ENCODE assay signal across 1 cellular context in the genomic region with DNA sequence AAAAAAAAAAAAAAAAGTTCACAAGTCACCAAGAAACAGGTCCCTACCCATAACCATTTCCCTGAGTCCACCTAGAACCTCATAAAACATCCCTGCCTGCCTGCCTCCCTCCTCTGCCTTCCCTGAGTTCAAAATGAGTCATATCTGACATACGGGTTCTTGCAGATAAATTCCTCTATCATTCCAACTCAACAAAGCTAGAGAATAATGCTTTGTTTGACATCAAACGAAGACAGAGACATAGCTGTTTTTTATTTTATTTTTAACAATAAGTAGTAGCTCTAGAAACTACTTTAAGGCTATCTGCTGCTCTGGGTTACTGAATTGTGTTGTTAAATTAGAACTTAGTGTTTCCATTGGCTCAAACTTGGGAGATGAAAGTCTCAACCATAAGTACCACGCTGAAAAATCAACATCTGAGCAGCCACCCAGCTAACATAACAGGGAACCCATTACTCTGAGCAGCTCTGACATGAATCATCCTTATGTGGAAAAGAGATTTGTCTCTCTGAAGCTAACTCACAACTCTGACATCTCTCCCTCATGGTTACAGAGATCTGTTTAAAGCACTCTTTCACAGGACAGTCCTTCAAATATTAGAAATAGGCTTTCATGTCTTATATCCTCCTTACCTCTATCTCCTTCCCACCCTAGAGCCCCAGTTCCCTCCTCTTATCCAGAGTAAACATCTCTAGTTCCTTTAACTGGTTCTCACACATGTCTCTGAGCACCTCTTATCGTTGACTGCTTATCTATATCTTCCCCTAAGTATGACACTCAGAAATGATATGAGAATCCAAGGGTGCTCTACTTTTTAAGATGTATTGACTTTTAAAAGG.
TF ChIP-seq lines count a peak whose summit lies in the region.

No MANE protein-coding gene starts in this region.

TF ChIP-seq in K562, 482 proteins besides CTCF, POLR2A, EP300 and RAD21 (continued from another document and continues in another):
- TF ChIP-seq, protein P1, sequence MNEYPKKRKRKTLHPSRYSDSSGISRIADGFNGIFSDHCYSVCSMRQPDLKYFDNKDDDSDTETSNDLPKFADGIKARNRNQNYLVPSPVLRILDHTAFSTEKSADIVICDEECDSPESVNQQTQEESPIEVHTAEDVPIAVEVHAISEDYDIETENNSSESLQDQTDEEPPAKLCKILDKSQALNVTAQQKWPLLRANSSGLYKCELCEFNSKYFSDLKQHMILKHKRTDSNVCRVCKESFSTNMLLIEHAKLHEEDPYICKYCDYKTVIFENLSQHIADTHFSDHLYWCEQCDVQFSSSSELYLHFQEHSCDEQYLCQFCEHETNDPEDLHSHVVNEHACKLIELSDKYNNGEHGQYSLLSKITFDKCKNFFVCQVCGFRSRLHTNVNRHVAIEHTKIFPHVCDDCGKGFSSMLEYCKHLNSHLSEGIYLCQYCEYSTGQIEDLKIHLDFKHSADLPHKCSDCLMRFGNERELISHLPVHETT (CRISPR knock-in tag; conservative IDR thresholded peaks at IDR 0.05 in 1 of 2, IDR thresholded peaks at IDR 0.05 in 1 of 2): no peak
- TF ChIP-seq PYGO2 (tag; IDR thresholded peaks at IDR 0.05): no peak
- TF ChIP-seq, protein P2, sequence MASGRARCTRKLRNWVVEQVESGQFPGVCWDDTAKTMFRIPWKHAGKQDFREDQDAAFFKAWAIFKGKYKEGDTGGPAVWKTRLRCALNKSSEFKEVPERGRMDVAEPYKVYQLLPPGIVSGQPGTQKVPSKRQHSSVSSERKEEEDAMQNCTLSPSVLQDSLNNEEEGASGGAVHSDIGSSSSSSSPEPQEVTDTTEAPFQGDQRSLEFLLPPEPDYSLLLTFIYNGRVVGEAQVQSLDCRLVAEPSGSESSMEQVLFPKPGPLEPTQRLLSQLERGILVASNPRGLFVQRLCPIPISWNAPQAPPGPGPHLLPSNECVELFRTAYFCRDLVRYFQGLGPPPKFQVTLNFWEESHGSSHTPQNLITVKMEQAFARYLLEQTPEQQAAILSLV (tag; IDR thresholded peaks at IDR 0.05): no peak
- TF ChIP-seq ETS2 (tag; IDR thresholded peaks at IDR 0.05; ENCODE audit: borderline replicate concordance, poor library complexity, severe bottlenecking): no peak
- no peak for TF ChIP-seq BCLAF1 (IDR thresholded peaks at IDR 0.05; ENCODE audit: borderline replicate concordance in 1 of 2, control insufficient read depth in 1 of 2, low read depth in 2 of 2, low read length in 1 of 2)
- TF ChIP-seq SRSF7 (optimal IDR thresholded peaks at IDR 0.05; ENCODE audit: low read depth, low read length): no peak
- TF ChIP-seq NBN (IDR thresholded peaks at IDR 0.05; ENCODE audit: low read depth): no peak; the same call in 1 of the 2 replicates
- no peak for TF ChIP-seq RBM22 (IDR thresholded peaks at IDR 0.05; ENCODE audit: low read depth, low read length, poor library complexity, severe bottlenecking)
- no peak for TF ChIP-seq ZNF23 (CRISPR knock-in tag; IDR thresholded peaks at IDR 0.05)
- peak; percentile 53; the same call in 1 of the 2 replicates for TF ChIP-seq OTX1 (CRISPR knock-in tag; IDR thresholded peaks at IDR 0.05)
- TF ChIP-seq GTF2A2 (tag; IDR thresholded peaks at IDR 0.05): no peak
- TF ChIP-seq MAX (CRISPR knock-in tag; IDR thresholded peaks at IDR 0.05): no peak
- no peak for TF ChIP-seq PRMT5 (CRISPR knock-in tag; IDR thresholded peaks at IDR 0.05)
- peak; percentile 93 for TF ChIP-seq TEAD4 (IDR thresholded peaks at IDR 0.05; ENCODE audit: low read length)
- no peak for TF ChIP-seq TEAD4 (CRISPR knock-in tag; IDR thresholded peaks at IDR 0.05; ENCODE audit: borderline replicate concordance)
- no peak for TF ChIP-seq RHOXF2B (CRISPR knock-in tag; conservative IDR thresholded peaks at IDR 0.05)
- no peak for TF ChIP-seq ZNF699 (CRISPR knock-in tag; IDR thresholded peaks at IDR 0.05; ENCODE audit: insufficient replicate concordance)
- no peak for TF ChIP-seq MCM2 (IDR thresholded peaks at IDR 0.05; ENCODE audit: low read depth)
- TF ChIP-seq SP1 (CRISPR knock-in tag; IDR thresholded peaks at IDR 0.05): 0 out of 2 replicates have a peak, but pooled peaks have one; percentile 21
- no peak for TF ChIP-seq RUNX1 (IDR thresholded peaks at IDR 0.05; ENCODE audit: low read depth)
- no peak for TF ChIP-seq ZFP1 (CRISPR knock-in tag; IDR thresholded peaks at IDR 0.05)
- TF ChIP-seq FOXK1 (CRISPR knock-in tag; IDR thresholded peaks at IDR 0.05; ENCODE audit: borderline replicate concordance): no peak
- peak; percentile 29 to 67; a peak in 1 of 4 replicates for TF ChIP-seq TRIM24 (IDR thresholded peaks at IDR 0.05)
- no peak for TF ChIP-seq ZNF311 (CRISPR knock-in tag; IDR thresholded peaks at IDR 0.05)
- peak; percentile 76; the same call in 1 of the 2 replicates for TF ChIP-seq KLF16 (IDR thresholded peaks at IDR 0.05)
- TF ChIP-seq NFXL1 (CRISPR knock-in tag; IDR thresholded peaks at IDR 0.05): no peak
- TF ChIP-seq FOXM1 (IDR thresholded peaks at IDR 0.05; ENCODE audit: low read depth): peak; percentile 81; the same call in 1 of the 2 replicates
- no peak for TF ChIP-seq FOXM1 (CRISPR knock-in tag; IDR thresholded peaks at IDR 0.05; ENCODE audit: low read depth)
- peak; percentile 97 for TF ChIP-seq ARID1B (IDR thresholded peaks at IDR 0.05)
- TF ChIP-seq MLLT1 (IDR thresholded peaks at IDR 0.05): no peak
- no peak for TF ChIP-seq BCL6 (CRISPR knock-in tag; IDR thresholded peaks at IDR 0.05)
- TF ChIP-seq ZNF124 (CRISPR knock-in tag; IDR thresholded peaks at IDR 0.05): no peak
- TF ChIP-seq ZNF174 (CRISPR knock-in tag; IDR thresholded peaks at IDR 0.05): no peak
- no peak for TF ChIP-seq SMAD2 (IDR thresholded peaks at IDR 0.05; ENCODE audit: low read depth, low read length)
- TF ChIP-seq GABPB2 (CRISPR knock-in tag; conservative IDR thresholded peaks at IDR 0.05): no peak
- no peak for TF ChIP-seq ZNF445 (CRISPR knock-in tag; IDR thresholded peaks at IDR 0.05; ENCODE audit: low read depth)
- no peak for TF ChIP-seq POLR2G (IDR thresholded peaks at IDR 0.05; ENCODE audit: low read depth, low read length)
- TF ChIP-seq E2F1 (CRISPR knock-in tag; IDR thresholded peaks at IDR 0.05): no peak
- TF ChIP-seq SRF (CRISPR knock-in tag; IDR thresholded peaks at IDR 0.05): no peak; a peak in 1 of 4 replicates
- TF ChIP-seq POLR2AphosphoS5 (IDR thresholded peaks at IDR 0.05; ENCODE audit: control insufficient read depth, insufficient read depth, low read depth, low read length): peak; percentile 49; the same call in 1 of the 2 replicates
- no peak for TF ChIP-seq RBM34 (IDR thresholded peaks at IDR 0.05; ENCODE audit: borderline replicate concordance, insufficient read depth, low read length)
- 0 out of 2 replicates have a peak, but pooled peaks have one; percentile 72 for TF ChIP-seq GATAD2A (IDR thresholded peaks at IDR 0.05)
- TF ChIP-seq ZNF830 (CRISPR knock-in tag; IDR thresholded peaks at IDR 0.05): no peak
- TF ChIP-seq, protein P3, sequence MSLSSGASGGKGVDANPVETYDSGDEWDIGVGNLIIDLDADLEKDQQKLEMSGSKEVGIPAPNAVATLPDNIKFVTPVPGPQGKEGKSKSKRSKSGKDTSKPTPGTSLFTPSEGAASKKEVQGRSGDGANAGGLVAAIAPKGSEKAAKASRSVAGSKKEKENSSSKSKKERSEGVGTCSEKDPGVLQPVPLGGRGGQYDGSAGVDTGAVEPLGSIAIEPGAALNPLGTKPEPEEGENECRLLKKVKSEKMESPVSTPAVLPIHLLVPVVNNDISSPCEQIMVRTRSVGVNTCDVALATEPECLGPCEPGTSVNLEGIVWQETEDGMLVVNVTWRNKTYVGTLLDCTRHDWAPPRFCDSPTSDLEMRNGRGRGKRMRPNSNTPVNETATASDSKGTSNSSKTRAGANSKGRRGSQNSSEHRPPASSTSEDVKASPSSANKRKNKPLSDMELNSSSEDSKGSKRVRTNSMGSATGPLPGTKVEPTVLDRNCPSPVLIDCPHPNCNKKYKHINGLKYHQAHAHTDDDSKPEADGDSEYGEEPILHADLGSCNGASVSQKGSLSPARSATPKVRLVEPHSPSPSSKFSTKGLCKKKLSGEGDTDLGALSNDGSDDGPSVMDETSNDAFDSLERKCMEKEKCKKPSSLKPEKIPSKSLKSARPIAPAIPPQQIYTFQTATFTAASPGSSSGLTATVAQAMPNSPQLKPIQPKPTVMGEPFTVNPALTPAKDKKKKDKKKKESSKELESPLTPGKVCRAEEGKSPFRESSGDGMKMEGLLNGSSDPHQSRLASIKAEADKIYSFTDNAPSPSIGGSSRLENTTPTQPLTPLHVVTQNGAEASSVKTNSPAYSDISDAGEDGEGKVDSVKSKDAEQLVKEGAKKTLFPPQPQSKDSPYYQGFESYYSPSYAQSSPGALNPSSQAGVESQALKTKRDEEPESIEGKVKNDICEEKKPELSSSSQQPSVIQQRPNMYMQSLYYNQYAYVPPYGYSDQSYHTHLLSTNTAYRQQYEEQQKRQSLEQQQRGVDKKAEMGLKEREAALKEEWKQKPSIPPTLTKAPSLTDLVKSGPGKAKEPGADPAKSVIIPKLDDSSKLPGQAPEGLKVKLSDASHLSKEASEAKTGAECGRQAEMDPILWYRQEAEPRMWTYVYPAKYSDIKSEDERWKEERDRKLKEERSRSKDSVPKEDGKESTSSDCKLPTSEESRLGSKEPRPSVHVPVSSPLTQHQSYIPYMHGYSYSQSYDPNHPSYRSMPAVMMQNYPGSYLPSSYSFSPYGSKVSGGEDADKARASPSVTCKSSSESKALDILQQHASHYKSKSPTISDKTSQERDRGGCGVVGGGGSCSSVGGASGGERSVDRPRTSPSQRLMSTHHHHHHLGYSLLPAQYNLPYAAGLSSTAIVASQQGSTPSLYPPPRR (CRISPR knock-in tag; IDR thresholded peaks at IDR 0.05; ENCODE audit: borderline replicate concordance): no peak
- peak; percentile 48; the same call in 1 of the 2 replicates for TF ChIP-seq BCOR (IDR thresholded peaks at IDR 0.05)
- TF ChIP-seq, protein P4, sequence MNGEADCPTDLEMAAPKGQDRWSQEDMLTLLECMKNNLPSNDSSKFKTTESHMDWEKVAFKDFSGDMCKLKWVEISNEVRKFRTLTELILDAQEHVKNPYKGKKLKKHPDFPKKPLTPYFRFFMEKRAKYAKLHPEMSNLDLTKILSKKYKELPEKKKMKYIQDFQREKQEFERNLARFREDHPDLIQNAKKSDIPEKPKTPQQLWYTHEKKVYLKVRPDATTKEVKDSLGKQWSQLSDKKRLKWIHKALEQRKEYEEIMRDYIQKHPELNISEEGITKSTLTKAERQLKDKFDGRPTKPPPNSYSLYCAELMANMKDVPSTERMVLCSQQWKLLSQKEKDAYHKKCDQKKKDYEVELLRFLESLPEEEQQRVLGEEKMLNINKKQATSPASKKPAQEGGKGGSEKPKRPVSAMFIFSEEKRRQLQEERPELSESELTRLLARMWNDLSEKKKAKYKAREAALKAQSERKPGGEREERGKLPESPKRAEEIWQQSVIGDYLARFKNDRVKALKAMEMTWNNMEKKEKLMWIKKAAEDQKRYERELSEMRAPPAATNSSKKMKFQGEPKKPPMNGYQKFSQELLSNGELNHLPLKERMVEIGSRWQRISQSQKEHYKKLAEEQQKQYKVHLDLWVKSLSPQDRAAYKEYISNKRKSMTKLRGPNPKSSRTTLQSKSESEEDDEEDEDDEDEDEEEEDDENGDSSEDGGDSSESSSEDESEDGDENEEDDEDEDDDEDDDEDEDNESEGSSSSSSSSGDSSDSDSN (IDR thresholded peaks at IDR 0.05; ENCODE audit: borderline replicate concordance in 1 of 2, low read depth in 2 of 2, low read length in 2 of 2): no peak
- TF ChIP-seq SMC3 (conservative IDR thresholded peaks at IDR 0.05; ENCODE audit: insufficient read depth, low read depth, low read length): no peak
- TF ChIP-seq PTTG1 (tag; IDR thresholded peaks at IDR 0.05; ENCODE audit: low read depth): no peak
